ENCODE assay signal across 20 cellular contexts in genomic region chr9:20319241-20319640, GRCh38.
DNase-seq lines count a peak whose midpoint lies in the region; ATAC-seq and TF ChIP-seq lines count a peak whose summit lies in the region.
"Had no signal": no experiment of that assay in that cellular context is flagged by ENCODE, and none has a peak within 500 bp of the region (broad histone marks: within the 10 kb centered on the region; RNA-seq: fewer than 3 reads in every experiment).

No MANE protein-coding gene starts in this region.

- peak overlapping the region; percentile 24 for H3K4me2 ChIP-seq in mammary epithelial cell (ENCODE audit: insufficient read depth, low read depth, low read length)

- H3K4me3 Mint-ChIP-seq in MCF 10A (ENCODE audit: unreplicated experiment), result no peak overlapping the region
- no peak overlapping the region for H3K4me3 Mint-ChIP-seq in type B pancreatic cell
- H3K4me3 Mint-ChIP-seq: WTC11 had no signal

- H3K27me3 ChIP-seq in mammary epithelial cell (ENCODE audit: insufficient read depth, low read length), result no peaks in the 10 kb centered on the region
- H3K27me3 ChIP-seq in left lung, result no peaks in the 10 kb centered on the region
- no peaks in the 10 kb centered on the region for H3K27me3 ChIP-seq in right atrium auricular region
- H3K27me3 ChIP-seq: colonic mucosa, heart left ventricle had no signal

- H2AFZ ChIP-seq in mammary epithelial cell (ENCODE audit: low read depth, low read length), result peak overlapping the region; percentile 10

- H3K9me3 Mint-ChIP-seq in MCF 10A (ENCODE audit: unreplicated experiment) (no peaks in the 10 kb centered on the region), type B pancreatic cell (peaks cover 14% of the 10 kb centered on the region)
- peaks cover 0 to 4% of the 10 kb centered on the region in 2 donors for H3K9me3 Mint-ChIP-seq in activated naive CD4-positive, alpha-beta T cell treated with anti-CD3 and anti-CD28 coated beads, Interleukin-2, amount 50 U/mL, for 72 hours
- H3K9me3 Mint-ChIP-seq: IgD-negative memory B cell had no signal

- dilution Hi-C loops in mammary epithelial cell (cut with HindIII; ENCODE audit: low sequenced_read_pairs), result no loop called here

- H3K36me3 Mint-ChIP-seq in MCF 10A (ENCODE audit: insufficient read depth, unreplicated experiment) (no peaks in the 10 kb centered on the region), type B pancreatic cell (no peaks in the 10 kb centered on the region)
- peaks cover 0 to 12% of the 10 kb centered on the region in 2 donors for H3K36me3 Mint-ChIP-seq in activated naive CD4-positive, alpha-beta T cell treated with anti-CD3 and anti-CD28 coated beads, Interleukin-2, amount 50 U/mL, for 72 hours
- H3K36me3 Mint-ChIP-seq: IgD-negative memory B cell had no signal

- ATAC-seq in activated naive CD4-positive, alpha-beta T cell treated with anti-CD3 and anti-CD28 coated beads, Interleukin-2, amount 50 U/mL, for 72 hours, result no peak
- ATAC-seq in left lung, result peak; percentile 45
- ATAC-seq in GM18858 (IDR thresholded peaks at IDR 0.05; ENCODE audit: unreplicated experiment), result no peak
- ATAC-seq: WTC11 had no signal

- POLR2A ChIA-PET in MCF 10A (lab: Yijun Ruan, JAX), result interaction anchor here (1.0 to 2.4 kb wide), 5 partner anchors 36 to 939 kb away, joined by 3 to 8 read pairs (median 4); partner anchors contain the start of genes FOCAD, MLLT3 and RPS6

- H3K9me3 ChIP-seq in mammary epithelial cell (replicated peaks; ENCODE audit: insufficient read depth, low read length) (no peaks in the 10 kb centered on the region), left lung (no peaks in the 10 kb centered on the region), right atrium auricular region (no peaks in the 10 kb centered on the region)
- H3K9me3 ChIP-seq: colonic mucosa, heart left ventricle had no signal

- CTCF ChIA-PET in mammary epithelial cell (lab: Charles Lee; ENCODE audit: low non-redundant PET) (interaction anchor here (0.5 kb wide), 1 partner anchor 854 kb away, joined by 4 read pairs; no protein-coding TSS in a partner anchor), MCF 10A (lab: Yijun Ruan, JAX) (interaction anchor here (0.7 to 3.4 kb wide), 6 partner anchors 29 to 392 kb away, joined by 3 to 19 read pairs (median 3); no protein-coding TSS in a partner anchor)

- BruUV-seq in mammary epithelial cell (replicated peaks; lab: Mats Ljungman, UMichigan) (no TSS peak), MCF 10A (replicated peaks; lab: Mats Ljungman, UMichigan) (no TSS peak)

- WGBS in mammary epithelial cell (ENCODE audit: low coverage, missing lambda C conversion rate), result 30% methylated on average over 8 of the region's 8 CpGs

- H3K4me1 Mint-ChIP-seq in MCF 10A (ENCODE audit: insufficient read depth, unreplicated experiment) (peaks cover 41% of the 10 kb centered on the region), type B pancreatic cell (ENCODE audit: unreplicated experiment) (peaks cover 22% of the 10 kb centered on the region)
- H3K4me1 Mint-ChIP-seq: IgD-negative memory B cell had no signal

- H3K4me1 ChIP-seq in mammary epithelial cell (ENCODE audit: insufficient read depth, low read length) (peaks cover 42% of the 10 kb centered on the region), left lung (peaks cover 0 to 6% of the 10 kb centered on the region in 2 donors), right atrium auricular region (peaks cover 0 to 4% of the 10 kb centered on the region in 2 donors)
- H3K4me1 ChIP-seq: colonic mucosa had no signal

- peak overlapping the region; percentile 74 for H3K27ac ChIP-seq in mammary epithelial cell (ENCODE audit: insufficient read depth, low read depth, low read length)
- peak overlapping the region in 1 of 2 donors; percentile 44 for H3K27ac ChIP-seq in left lung
- no peak overlapping the region for H3K27ac ChIP-seq in right atrium auricular region
- H3K27ac ChIP-seq: colonic mucosa had no signal

- TF ChIP-seq CTCF in mammary epithelial cell (conservative IDR thresholded peaks at IDR 0.05 in 1 of 2, IDR thresholded peaks at IDR 0.05 in 1 of 2; ENCODE audit: extremely low read depth in 1 of 2, insufficient read depth in 1 of 2, low read depth in 1 of 2, low read length in 2 of 2) (no peak), MCF 10A (IDR thresholded peaks at IDR 0.05; ENCODE audit: unreplicated experiment) (no peak), left lung (IDR thresholded peaks at IDR 0.05) (no peak), type B pancreatic cell (conservative IDR thresholded peaks at IDR 0.05) (no peak), right atrium auricular region (IDR thresholded peaks at IDR 0.05) (no peak)

- in situ Hi-C loops in mammary epithelial cell (cut with MboI; ENCODE audit: low sequenced_read_pairs in 2 of 2), result no loop called here

- no peaks in the 10 kb centered on the region for H3K27me3 Mint-ChIP-seq in MCF 10A (ENCODE audit: insufficient read depth, unreplicated experiment)
- H3K27me3 Mint-ChIP-seq in type B pancreatic cell, result no peaks in the 10 kb centered on the region
- H3K27me3 Mint-ChIP-seq: IgD-negative memory B cell had no signal

- no peaks in the 10 kb centered on the region for H4K20me1 ChIP-seq in mammary epithelial cell (ENCODE audit: insufficient read depth, low read length)

- no peak overlapping the region for H3K9ac ChIP-seq in mammary epithelial cell (ENCODE audit: insufficient read depth, low read length)

- intact Hi-C loops in mammary epithelial cell (cut with micrococcal nuclease) (loop anchor here (10.0 kb wide), 2 partner anchors 84 to 124 kb away; no protein-coding TSS in a partner anchor), MCF 10A (cut with micrococcal nuclease) (no loop called here), left lung (cut with DNase I) (no loop called here)

- DNase-seq in mammary epithelial cell (no peak), MCF 10A (ENCODE audit: unreplicated experiment) (no peak), left lung (no peak), type B pancreatic cell (ENCODE audit: extremely low spot score, unreplicated experiment) (no peak), cerebellar nuclear complex (lab: John Stamatoyannopoulos, UW) (no peak), right atrium auricular region (ENCODE audit: low spot score) (no peak)
- no peak for DNase-seq in activated naive CD4-positive, alpha-beta T cell treated with anti-CD3 and anti-CD28 coated beads, Interleukin-2, amount 50 U/mL, for 72 hours (ENCODE audit: low spot score in 2 of 2)
- DNase-seq: activated T-cell treated with anti-CD3 and anti-CD28 coated beads for 4 hours; anterior cingulate cortex; colonic mucosa; heart left ventricle; NCI-H2081 treated with DMSO at 0.1 percent for 48 hours; NCI-H526 treated with DMSO at 0.1 percent for 48 hours; posterior cingulate gyrus; stimulated activated CD4-positive, alpha-beta T cell treated with anti-CD3 and anti-CD28 coated beads, Interleukin-12 subunit alpha, Interleukin-12 subunit beta, amount 100 ng/mL, for 4 hours; stimulated activated naive CD4-positive, alpha-beta T cell treated with Interleukin-2 at 50 U/mL for 16 hours; SW 1271 had no signal

- H3K36me3 ChIP-seq in mammary epithelial cell (ENCODE audit: insufficient read depth, low read length), result no peaks in the 10 kb centered on the region
- no peaks in the 10 kb centered on the region for H3K36me3 ChIP-seq in left lung
- H3K36me3 ChIP-seq in right atrium auricular region, result no peaks in the 10 kb centered on the region
- H3K36me3 ChIP-seq: colonic mucosa, heart left ventricle had no signal

- H3K27ac Mint-ChIP-seq in MCF 10A (ENCODE audit: low read depth, unreplicated experiment) (no peak overlapping the region), type B pancreatic cell (peak overlapping the region; percentile 87)
- peak overlapping the region; percentile 85 to 98 for H3K27ac Mint-ChIP-seq in activated naive CD4-positive, alpha-beta T cell treated with anti-CD3 and anti-CD28 coated beads, Interleukin-2, amount 50 U/mL, for 72 hours
- H3K27ac Mint-ChIP-seq: IgD-negative memory B cell, WTC11 had no signal

- H3K79me2 ChIP-seq in mammary epithelial cell (ENCODE audit: insufficient read depth, low read length), result no peaks in the 10 kb centered on the region

- H3K4me3 ChIP-seq in mammary epithelial cell (replicated peaks in 1 of 3; ENCODE audit: insufficient read depth in 1 of 3, low read depth in 2 of 3, low read length in 3 of 3), result no peak overlapping the region
- H3K4me3 ChIP-seq in left lung, result no peak overlapping the region
- no peak overlapping the region for H3K4me3 ChIP-seq in right atrium auricular region
- H3K4me3 ChIP-seq: colonic mucosa, heart left ventricle had no signal
